Comparison of ENCODE assay signal across 22 cellular contexts in genomic region chr9:84436386-84437114, GRCh38.
DNase-seq lines count a peak whose midpoint lies in the region; ATAC-seq and TF ChIP-seq lines count a peak whose summit lies in the region.
"Had no signal": no experiment of that assay in that cellular context is flagged by ENCODE, and none has a peak within 500 bp of the region (broad histone marks: within the 10 kb centered on the region; RNA-seq: fewer than 3 reads in every experiment).

No MANE protein-coding gene starts in this region.

- DNase-seq in LNCaP clone FGC (ENCODE audit: low read depth) (peak; percentile 51), OCI-M1 (lab: John Stamatoyannopoulos, UW) (peak; percentile 10), left cardiac atrium (peak; percentile 51), pons (ENCODE audit: low spot score) (peak; percentile 1), GDM1 (lab: John Stamatoyannopoulos, UW) (no peak), DMS53 (lab: John Stamatoyannopoulos, UW) (no peak), C1 segment of cervical spinal cord (lab: John Stamatoyannopoulos, UW) (no peak)
- DNase-seq: activated CD4-positive, alpha-beta T cell treated with anti-CD3 and anti-CD28 coated beads, Interleukin-2, amount 10 ng/mL, durations not matched to agents 7 days and 5 days; activated naive CD4-positive, alpha-beta T cell treated with anti-CD3 and anti-CD28 coated beads, Interleukin-2, amount 50 U/mL, for 16 hours; DMS153; MM.1S; natural killer cell; NCI-H146; NCI-H69; right lobe of liver; T-helper 9 cell; transverse colon; WERI-Rb-1 had no signal

- ATAC-seq in left cardiac atrium (peak; percentile 90 to 91), GM18519 (IDR thresholded peaks at IDR 0.05; ENCODE audit: low FRiP score, unreplicated experiment) (no peak)
- ATAC-seq: K562, left lobe of liver, natural killer cell had no signal

- no peak overlapping the region for H3K4me3 ChIP-seq in LNCaP clone FGC (ENCODE audit: low read depth, low read length)
- H3K4me3 ChIP-seq: ascending aorta, K562, right lobe of liver, transverse colon had no signal

- intact Hi-C loops in left cardiac atrium (cut with DNase I), result no loop called here

- no peak for TF ChIP-seq CTCF in LNCaP clone FGC (IDR thresholded peaks at IDR 0.05; ENCODE audit: control insufficient read depth, extremely low read depth, insufficient read depth)

Comparison
In these comparisons a context has a peak if more than half of its experiments do, and no peak if none do; other contexts are left out.
1. DNase-seq: peak in LNCaP clone FGC (single experiment), OCI-M1 (single experiment), left cardiac atrium (single experiment) and pons (single experiment); none in GDM1 (single experiment), DMS53 (single experiment) and C1 segment of cervical spinal cord (0 of 14).